In the genomic region with DNA sequence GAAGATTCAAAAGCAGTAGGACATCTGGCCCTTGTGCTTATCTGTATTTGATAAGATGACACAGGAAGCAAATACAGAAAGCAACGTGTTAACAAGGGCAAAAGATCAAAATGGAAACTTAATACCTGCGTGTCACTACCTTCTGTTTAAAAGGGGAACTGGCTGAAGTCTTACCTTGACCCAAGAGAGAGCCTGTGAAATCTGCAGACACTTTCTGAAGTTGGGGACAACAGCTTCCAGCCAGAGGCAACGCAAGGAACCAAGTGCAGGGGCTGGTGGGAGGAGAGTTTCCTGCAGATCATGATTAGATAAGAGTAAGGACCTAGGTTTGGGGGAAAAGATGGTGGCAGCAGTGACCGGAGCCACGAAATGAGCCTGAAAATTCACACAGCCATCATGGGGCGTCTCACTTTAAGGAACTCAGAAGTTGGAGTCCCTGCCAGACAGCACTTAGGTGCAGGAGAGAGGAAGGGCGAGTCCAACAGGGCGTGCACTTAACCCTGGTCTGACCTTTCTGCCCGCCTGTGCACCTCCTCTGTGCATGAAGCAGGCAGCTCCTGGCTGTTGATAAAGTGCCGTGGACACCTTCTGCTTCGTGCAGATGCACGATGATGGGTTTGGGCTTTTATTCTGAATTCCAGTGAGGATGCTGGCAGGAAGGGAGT, we compare ENCODE assay signal across 1 cellular context.
TF ChIP-seq lines count a peak whose summit lies in the region.

No MANE protein-coding gene starts in this region.

TF ChIP-seq in K562, 482 proteins besides CTCF, POLR2A, EP300 and RAD21 (continued from another document and continues in another):
- TF ChIP-seq, protein P1, sequence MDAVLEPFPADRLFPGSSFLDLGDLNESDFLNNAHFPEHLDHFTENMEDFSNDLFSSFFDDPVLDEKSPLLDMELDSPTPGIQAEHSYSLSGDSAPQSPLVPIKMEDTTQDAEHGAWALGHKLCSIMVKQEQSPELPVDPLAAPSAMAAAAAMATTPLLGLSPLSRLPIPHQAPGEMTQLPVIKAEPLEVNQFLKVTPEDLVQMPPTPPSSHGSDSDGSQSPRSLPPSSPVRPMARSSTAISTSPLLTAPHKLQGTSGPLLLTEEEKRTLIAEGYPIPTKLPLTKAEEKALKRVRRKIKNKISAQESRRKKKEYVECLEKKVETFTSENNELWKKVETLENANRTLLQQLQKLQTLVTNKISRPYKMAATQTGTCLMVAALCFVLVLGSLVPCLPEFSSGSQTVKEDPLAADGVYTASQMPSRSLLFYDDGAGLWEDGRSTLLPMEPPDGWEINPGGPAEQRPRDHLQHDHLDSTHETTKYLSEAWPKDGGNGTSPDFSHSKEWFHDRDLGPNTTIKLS (IDR thresholded peaks at IDR 0.05; ENCODE audit: borderline replicate concordance, low read depth), result no peak
- TF ChIP-seq NFATC3 (IDR thresholded peaks at IDR 0.05) (no peak), RFX1 (IDR thresholded peaks at IDR 0.05) (no peak), SRSF7 (optimal IDR thresholded peaks at IDR 0.05; ENCODE audit: low read depth, low read length) (no peak), TAF15 (IDR thresholded peaks at IDR 0.05; ENCODE audit: low read depth, low read length) (no peak), ZBED1 (IDR thresholded peaks at IDR 0.05) (no peak), WHSC1 (IDR thresholded peaks at IDR 0.05; ENCODE audit: low read length) (no peak), KDM2B (CRISPR knock-in tag; IDR thresholded peaks at IDR 0.05) (no peak), FOXA1 (IDR thresholded peaks at IDR 0.05; ENCODE audit: borderline replicate concordance) (no peak), CTBP1 (IDR thresholded peaks at IDR 0.05; ENCODE audit: borderline replicate concordance) (peak; percentile 97), SP2 (IDR thresholded peaks at IDR 0.05; ENCODE audit: extremely low read depth, low read depth, low read length, poor library complexity, severe bottlenecking) (no peak), HMGN3 (IDR thresholded peaks at IDR 0.05; ENCODE audit: borderline replicate concordance, extremely low read depth, insufficient read length, low read depth, low read length) (no peak), PML (IDR thresholded peaks at IDR 0.05; ENCODE audit: low read length) (peak; percentile 44), YY1 (IDR thresholded peaks at IDR 0.05; ENCODE audit: borderline replicate concordance in 1 of 3, control insufficient read depth in 1 of 3, extremely low read depth in 1 of 3, insufficient read depth in 3 of 3, insufficient read length in 1 of 3, insufficient replicate concordance in 2 of 3, low read depth in 1 of 3, low read length in 2 of 3) (peak in 2 of 3 experiments; percentile 28 to 63), NR2C2 (CRISPR knock-in tag; IDR thresholded peaks at IDR 0.05) (peak; percentile 81; the same call in 1 of the 2 replicates), NR2C2 (tag; IDR thresholded peaks at IDR 0.05) (peak; percentile 86), CBFA2T2 (conservative IDR thresholded peaks at IDR 0.05) (peak; percentile 78), NONO (IDR thresholded peaks at IDR 0.05; ENCODE audit: low read depth in 2 of 2, low read length in 1 of 2) (peak in 1 of 2 experiments; percentile 7; a peak in 1 of 4 replicates), MCM7 (IDR thresholded peaks at IDR 0.05) (no peak), EP400 (IDR thresholded peaks at IDR 0.05) (peak; percentile 52), POLR2G (IDR thresholded peaks at IDR 0.05; ENCODE audit: low read depth, low read length) (no peak; the same call in 1 of the 2 replicates), SUPT5H (IDR thresholded peaks at IDR 0.05) (no peak), CCAR2 (IDR thresholded peaks at IDR 0.05; ENCODE audit: low read depth, low read length) (no peak), CBX8 (IDR thresholded peaks at IDR 0.05; ENCODE audit: borderline replicate concordance, extremely low read depth, low read depth, low read length, poor library complexity, severe bottlenecking) (no peak), ZNF76 (CRISPR knock-in tag; IDR thresholded peaks at IDR 0.05; ENCODE audit: borderline replicate concordance) (no peak), BHLHE40 (IDR thresholded peaks at IDR 0.05; ENCODE audit: low read length) (peak; percentile 42; the same call in 1 of the 2 replicates), NR3C1 (CRISPR knock-in tag; IDR thresholded peaks at IDR 0.05) (no peak), MAZ (CRISPR knock-in tag; conservative IDR thresholded peaks at IDR 0.05 in 1 of 2, IDR thresholded peaks at IDR 0.05 in 1 of 2) (peak; percentile 51 to 67), MYC (IDR thresholded peaks at IDR 0.05; ENCODE audit: low read depth, low read length) (no peak), MYC (CRISPR knock-in tag; IDR thresholded peaks at IDR 0.05; ENCODE audit: borderline replicate concordance, low read depth) (no peak), ZNF75A (CRISPR knock-in tag; IDR thresholded peaks at IDR 0.05) (peak; percentile 6; the same call in 1 of the 2 replicates), ZFP36 (IDR thresholded peaks at IDR 0.05; ENCODE audit: low read depth, low read length, partially characterized antibody) (peak; percentile 1), SAP30 (IDR thresholded peaks at IDR 0.05; ENCODE audit: borderline replicate concordance, insufficient read depth, low read depth, low read length, poor library complexity, severe bottlenecking) (no peak), SMARCA4 (IDR thresholded peaks at IDR 0.05) (peak; percentile 90), BRD4 (IDR thresholded peaks at IDR 0.05) (no peak), GATA2 (CRISPR knock-in tag; IDR thresholded peaks at IDR 0.05) (peak; percentile 71), RFX7 (CRISPR knock-in tag; IDR thresholded peaks at IDR 0.05) (no peak), PCBP1 (IDR thresholded peaks at IDR 0.05; ENCODE audit: low read depth, low read length, poor library complexity, severe bottlenecking) (no peak), RUNX1 (IDR thresholded peaks at IDR 0.05; ENCODE audit: low read depth) (no peak), RBFOX2 (IDR thresholded peaks at IDR 0.05; ENCODE audit: low read depth, low read length) (0 out of 2 replicates have a peak, but pooled peaks have one; percentile 20), TCF7 (IDR thresholded peaks at IDR 0.05; ENCODE audit: borderline replicate concordance) (0 out of 2 replicates have a peak, but pooled peaks have one; percentile 39), ZBTB7A (IDR thresholded peaks at IDR 0.05; ENCODE audit: borderline replicate concordance, control insufficient read depth, low read depth, low read length) (0 out of 2 replicates have a peak, but pooled peaks have one; percentile 23), RCOR1 (IDR thresholded peaks at IDR 0.05; ENCODE audit: borderline replicate concordance in 1 of 2, low read depth in 2 of 2, low read length in 2 of 2) (peak; percentile 57 to 71; a peak in 2 of 4 replicates), HDAC1 (IDR thresholded peaks at IDR 0.05) (peak in 1 of 2 experiments; percentile 55; a peak in 2 of 4 replicates), PHF20 (IDR thresholded peaks at IDR 0.05; ENCODE audit: partially characterized antibody) (no peak), CBX1 (IDR thresholded peaks at IDR 0.05; ENCODE audit: low read depth) (0 out of 2 replicates have a peak, but pooled peaks have one; percentile 30)
- TF ChIP-seq, protein P2, sequence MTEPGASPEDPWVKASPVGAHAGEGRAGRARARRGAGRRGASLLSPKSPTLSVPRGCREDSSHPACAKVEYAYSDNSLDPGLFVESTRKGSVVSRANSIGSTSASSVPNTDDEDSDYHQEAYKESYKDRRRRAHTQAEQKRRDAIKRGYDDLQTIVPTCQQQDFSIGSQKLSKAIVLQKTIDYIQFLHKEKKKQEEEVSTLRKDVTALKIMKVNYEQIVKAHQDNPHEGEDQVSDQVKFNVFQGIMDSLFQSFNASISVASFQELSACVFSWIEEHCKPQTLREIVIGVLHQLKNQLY (CRISPR knock-in tag; conservative IDR thresholded peaks at IDR 0.05), result no peak
- TF ChIP-seq, protein P3, sequence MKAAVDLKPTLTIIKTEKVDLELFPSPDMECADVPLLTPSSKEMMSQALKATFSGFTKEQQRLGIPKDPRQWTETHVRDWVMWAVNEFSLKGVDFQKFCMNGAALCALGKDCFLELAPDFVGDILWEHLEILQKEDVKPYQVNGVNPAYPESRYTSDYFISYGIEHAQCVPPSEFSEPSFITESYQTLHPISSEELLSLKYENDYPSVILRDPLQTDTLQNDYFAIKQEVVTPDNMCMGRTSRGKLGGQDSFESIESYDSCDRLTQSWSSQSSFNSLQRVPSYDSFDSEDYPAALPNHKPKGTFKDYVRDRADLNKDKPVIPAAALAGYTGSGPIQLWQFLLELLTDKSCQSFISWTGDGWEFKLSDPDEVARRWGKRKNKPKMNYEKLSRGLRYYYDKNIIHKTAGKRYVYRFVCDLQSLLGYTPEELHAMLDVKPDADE (conservative IDR thresholded peaks at IDR 0.05; ENCODE audit: control insufficient read depth, low read depth, low read length), result 0 out of 2 replicates have a peak, but pooled peaks have one; percentile 45
- TF ChIP-seq, protein P4, sequence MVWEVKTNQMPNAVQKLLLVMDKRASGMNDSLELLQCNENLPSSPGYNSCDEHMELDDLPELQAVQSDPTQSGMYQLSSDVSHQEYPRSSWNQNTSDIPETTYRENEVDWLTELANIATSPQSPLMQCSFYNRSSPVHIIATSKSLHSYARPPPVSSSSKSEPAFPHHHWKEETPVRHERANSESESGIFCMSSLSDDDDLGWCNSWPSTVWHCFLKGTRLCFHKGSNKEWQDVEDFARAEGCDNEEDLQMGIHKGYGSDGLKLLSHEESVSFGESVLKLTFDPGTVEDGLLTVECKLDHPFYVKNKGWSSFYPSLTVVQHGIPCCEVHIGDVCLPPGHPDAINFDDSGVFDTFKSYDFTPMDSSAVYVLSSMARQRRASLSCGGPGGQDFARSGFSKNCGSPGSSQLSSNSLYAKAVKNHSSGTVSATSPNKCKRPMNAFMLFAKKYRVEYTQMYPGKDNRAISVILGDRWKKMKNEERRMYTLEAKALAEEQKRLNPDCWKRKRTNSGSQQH (CRISPR knock-in tag; IDR thresholded peaks at IDR 0.05), result 0 out of 2 replicates have a peak, but pooled peaks have one; percentile 17
- TF ChIP-seq, protein P5, sequence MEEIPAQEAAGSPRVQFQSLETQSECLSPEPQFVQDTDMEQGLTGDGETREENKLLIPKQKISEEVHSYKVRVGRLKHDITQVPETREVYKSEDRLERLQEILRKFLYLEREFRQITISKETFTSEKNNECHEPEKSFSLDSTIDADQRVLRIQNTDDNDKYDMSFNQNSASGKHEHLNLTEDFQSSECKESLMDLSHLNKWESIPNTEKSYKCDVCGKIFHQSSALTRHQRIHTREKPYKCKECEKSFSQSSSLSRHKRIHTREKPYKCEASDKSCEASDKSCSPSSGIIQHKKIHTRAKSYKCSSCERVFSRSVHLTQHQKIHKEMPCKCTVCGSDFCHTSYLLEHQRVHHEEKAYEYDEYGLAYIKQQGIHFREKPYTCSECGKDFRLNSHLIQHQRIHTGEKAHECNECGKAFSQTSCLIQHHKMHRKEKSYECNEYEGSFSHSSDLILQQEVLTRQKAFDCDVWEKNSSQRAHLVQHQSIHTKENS (CRISPR knock-in tag; IDR thresholded peaks at IDR 0.05), result no peak
- TF ChIP-seq, protein P6, sequence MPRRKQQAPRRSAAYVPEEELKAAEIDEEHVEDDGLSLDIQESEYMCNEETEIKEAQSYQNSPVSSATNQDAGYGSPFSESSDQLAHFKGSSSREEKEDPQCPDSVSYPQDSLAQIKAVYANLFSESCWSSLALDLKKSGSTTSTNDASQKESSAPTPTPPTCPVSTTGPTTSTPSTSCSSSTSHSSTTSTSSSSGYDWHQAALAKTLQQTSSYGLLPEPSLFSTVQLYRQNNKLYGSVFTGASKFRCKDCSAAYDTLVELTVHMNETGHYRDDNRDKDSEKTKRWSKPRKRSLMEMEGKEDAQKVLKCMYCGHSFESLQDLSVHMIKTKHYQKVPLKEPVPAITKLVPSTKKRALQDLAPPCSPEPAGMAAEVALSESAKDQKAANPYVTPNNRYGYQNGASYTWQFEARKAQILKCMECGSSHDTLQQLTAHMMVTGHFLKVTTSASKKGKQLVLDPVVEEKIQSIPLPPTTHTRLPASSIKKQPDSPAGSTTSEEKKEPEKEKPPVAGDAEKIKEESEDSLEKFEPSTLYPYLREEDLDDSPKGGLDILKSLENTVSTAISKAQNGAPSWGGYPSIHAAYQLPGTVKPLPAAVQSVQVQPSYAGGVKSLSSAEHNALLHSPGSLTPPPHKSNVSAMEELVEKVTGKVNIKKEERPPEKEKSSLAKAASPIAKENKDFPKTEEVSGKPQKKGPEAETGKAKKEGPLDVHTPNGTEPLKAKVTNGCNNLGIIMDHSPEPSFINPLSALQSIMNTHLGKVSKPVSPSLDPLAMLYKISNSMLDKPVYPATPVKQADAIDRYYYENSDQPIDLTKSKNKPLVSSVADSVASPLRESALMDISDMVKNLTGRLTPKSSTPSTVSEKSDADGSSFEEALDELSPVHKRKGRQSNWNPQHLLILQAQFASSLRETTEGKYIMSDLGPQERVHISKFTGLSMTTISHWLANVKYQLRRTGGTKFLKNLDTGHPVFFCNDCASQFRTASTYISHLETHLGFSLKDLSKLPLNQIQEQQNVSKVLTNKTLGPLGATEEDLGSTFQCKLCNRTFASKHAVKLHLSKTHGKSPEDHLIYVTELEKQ (CRISPR knock-in tag; IDR thresholded peaks at IDR 0.05), result no peak
- TF ChIP-seq, protein P7, sequence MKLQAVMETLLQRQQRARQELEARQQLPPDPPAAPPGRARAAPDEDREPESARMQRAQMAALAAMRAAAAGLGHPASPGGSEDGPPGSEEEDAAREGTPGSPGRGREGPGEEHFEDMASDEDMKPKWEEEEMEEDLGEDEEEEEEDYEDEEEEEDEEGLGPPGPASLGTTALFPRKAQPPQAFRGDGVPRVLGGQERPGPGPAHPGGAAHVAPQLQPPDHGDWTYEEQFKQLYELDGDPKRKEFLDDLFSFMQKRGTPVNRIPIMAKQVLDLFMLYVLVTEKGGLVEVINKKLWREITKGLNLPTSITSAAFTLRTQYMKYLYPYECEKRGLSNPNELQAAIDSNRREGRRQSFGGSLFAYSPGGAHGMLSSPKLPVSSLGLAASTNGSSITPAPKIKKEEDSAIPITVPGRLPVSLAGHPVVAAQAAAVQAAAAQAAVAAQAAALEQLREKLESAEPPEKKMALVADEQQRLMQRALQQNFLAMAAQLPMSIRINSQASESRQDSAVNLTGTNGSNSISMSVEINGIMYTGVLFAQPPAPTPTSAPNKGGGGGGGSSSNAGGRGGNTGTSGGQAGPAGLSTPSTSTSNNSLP (IDR thresholded peaks at IDR 0.05; ENCODE audit: borderline replicate concordance, low read depth, low read length), result no peak
- TF ChIP-seq, protein P8, sequence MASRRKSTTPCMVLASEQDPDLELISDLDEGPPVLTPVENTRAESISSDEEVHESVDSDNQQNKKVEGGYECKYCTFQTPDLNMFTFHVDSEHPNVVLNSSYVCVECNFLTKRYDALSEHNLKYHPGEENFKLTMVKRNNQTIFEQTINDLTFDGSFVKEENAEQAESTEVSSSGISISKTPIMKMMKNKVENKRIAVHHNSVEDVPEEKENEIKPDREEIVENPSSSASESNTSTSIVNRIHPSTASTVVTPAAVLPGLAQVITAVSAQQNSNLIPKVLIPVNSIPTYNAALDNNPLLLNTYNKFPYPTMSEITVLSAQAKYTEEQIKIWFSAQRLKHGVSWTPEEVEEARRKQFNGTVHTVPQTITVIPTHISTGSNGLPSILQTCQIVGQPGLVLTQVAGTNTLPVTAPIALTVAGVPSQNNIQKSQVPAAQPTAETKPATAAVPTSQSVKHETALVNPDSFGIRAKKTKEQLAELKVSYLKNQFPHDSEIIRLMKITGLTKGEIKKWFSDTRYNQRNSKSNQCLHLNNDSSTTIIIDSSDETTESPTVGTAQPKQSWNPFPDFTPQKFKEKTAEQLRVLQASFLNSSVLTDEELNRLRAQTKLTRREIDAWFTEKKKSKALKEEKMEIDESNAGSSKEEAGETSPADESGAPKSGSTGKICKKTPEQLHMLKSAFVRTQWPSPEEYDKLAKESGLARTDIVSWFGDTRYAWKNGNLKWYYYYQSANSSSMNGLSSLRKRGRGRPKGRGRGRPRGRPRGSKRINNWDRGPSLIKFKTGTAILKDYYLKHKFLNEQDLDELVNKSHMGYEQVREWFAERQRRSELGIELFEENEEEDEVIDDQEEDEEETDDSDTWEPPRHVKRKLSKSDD (conservative IDR thresholded peaks at IDR 0.05; ENCODE audit: low read length), result no peak; the same call in 1 of the 2 replicates
